1 cellular context compared by ENCODE assay signal in the genomic region with DNA sequence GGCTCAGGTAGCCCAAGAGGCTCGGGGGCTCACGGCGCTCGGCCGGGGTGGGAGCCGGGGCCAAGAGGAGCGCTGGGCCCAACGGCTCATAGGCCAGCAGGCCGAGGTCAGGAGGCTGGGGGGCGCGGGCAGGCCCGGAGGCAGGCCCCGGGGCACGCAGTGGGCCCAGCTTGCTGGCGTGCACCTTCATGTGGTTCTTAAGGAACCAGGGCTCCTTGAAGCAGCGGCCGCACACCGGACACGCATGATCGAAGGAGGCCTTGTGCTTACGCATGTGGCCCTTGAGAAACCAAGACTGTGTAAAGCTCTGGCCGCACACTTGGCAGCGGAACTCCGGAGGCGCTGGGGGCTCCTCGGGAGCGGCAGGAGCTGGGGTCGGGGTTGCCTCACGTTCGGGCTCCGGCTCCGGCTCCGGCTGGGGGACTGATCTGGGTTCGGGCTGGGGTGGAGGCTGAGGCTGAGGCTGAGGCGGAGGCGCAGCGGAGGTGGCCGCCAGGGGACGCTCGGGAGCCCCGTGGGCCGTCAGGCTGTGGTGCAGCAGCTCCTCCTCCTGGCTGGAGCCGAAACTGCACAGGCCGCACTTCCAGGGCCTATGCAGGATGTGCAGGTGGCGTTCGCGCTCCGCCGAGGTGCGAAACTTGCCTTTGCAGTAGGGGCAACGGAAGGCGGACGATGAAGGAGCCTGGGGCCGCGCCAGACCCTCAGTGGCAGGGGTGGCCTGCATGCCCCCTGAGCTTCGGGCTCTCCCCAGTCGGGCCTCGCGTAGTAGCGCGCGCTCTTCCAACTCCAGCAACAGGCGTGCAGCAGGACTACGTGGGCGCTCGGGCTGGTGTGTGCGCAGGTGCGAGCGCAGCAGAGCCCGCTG.
TF ChIP-seq lines count a peak whose summit lies in the region.

No MANE protein-coding gene starts in this region.

TF ChIP-seq in HepG2, 621 proteins besides CTCF, POLR2A, EP300 and RAD21 (continued from another document and continues in another):
- TF ChIP-seq, protein P1, sequence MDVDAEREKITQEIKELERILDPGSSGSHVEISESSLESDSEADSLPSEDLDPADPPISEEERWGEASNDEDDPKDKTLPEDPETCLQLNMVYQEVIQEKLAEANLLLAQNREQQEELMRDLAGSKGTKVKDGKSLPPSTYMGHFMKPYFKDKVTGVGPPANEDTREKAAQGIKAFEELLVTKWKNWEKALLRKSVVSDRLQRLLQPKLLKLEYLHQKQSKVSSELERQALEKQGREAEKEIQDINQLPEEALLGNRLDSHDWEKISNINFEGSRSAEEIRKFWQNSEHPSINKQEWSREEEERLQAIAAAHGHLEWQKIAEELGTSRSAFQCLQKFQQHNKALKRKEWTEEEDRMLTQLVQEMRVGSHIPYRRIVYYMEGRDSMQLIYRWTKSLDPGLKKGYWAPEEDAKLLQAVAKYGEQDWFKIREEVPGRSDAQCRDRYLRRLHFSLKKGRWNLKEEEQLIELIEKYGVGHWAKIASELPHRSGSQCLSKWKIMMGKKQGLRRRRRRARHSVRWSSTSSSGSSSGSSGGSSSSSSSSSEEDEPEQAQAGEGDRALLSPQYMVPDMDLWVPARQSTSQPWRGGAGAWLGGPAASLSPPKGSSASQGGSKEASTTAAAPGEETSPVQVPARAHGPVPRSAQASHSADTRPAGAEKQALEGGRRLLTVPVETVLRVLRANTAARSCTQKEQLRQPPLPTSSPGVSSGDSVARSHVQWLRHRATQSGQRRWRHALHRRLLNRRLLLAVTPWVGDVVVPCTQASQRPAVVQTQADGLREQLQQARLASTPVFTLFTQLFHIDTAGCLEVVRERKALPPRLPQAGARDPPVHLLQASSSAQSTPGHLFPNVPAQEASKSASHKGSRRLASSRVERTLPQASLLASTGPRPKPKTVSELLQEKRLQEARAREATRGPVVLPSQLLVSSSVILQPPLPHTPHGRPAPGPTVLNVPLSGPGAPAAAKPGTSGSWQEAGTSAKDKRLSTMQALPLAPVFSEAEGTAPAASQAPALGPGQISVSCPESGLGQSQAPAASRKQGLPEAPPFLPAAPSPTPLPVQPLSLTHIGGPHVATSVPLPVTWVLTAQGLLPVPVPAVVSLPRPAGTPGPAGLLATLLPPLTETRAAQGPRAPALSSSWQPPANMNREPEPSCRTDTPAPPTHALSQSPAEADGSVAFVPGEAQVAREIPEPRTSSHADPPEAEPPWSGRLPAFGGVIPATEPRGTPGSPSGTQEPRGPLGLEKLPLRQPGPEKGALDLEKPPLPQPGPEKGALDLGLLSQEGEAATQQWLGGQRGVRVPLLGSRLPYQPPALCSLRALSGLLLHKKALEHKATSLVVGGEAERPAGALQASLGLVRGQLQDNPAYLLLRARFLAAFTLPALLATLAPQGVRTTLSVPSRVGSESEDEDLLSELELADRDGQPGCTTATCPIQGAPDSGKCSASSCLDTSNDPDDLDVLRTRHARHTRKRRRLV (CRISPR knock-in tag; IDR thresholded peaks at IDR 0.05) = no peak
- no peak; the same call in 1 of the 2 replicates for TF ChIP-seq POLR2G (IDR thresholded peaks at IDR 0.05; ENCODE audit: low read depth, low read length)
- no peak for TF ChIP-seq FOXP1 (IDR thresholded peaks at IDR 0.05)
- TF ChIP-seq FOXP1 (CRISPR knock-in tag; IDR thresholded peaks at IDR 0.05) = 0 out of 2 replicates have a peak, but pooled peaks have one; percentile 25
- TF ChIP-seq, protein P2, sequence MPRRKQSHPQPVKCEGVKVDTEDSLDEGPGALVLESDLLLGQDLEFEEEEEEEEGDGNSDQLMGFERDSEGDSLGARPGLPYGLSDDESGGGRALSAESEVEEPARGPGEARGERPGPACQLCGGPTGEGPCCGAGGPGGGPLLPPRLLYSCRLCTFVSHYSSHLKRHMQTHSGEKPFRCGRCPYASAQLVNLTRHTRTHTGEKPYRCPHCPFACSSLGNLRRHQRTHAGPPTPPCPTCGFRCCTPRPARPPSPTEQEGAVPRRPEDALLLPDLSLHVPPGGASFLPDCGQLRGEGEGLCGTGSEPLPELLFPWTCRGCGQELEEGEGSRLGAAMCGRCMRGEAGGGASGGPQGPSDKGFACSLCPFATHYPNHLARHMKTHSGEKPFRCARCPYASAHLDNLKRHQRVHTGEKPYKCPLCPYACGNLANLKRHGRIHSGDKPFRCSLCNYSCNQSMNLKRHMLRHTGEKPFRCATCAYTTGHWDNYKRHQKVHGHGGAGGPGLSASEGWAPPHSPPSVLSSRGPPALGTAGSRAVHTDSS (CRISPR knock-in tag; conservative IDR thresholded peaks at IDR 0.05) = no peak
- peak; percentile 98 for TF ChIP-seq SMAD1 (CRISPR knock-in tag; IDR thresholded peaks at IDR 0.05; ENCODE audit: borderline replicate concordance, low read depth)
- peak; percentile 87 for TF ChIP-seq MEF2D (CRISPR knock-in tag; IDR thresholded peaks at IDR 0.05)
- no peak for TF ChIP-seq FOXA1 (IDR thresholded peaks at IDR 0.05)
- peak; percentile 62 for TF ChIP-seq FOXA1 (CRISPR knock-in tag; IDR thresholded peaks at IDR 0.05)
- TF ChIP-seq, protein P3, sequence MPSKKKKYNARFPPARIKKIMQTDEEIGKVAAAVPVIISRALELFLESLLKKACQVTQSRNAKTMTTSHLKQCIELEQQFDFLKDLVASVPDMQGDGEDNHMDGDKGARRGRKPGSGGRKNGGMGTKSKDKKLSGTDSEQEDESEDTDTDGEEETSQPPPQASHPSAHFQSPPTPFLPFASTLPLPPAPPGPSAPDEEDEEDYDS (CRISPR knock-in tag; IDR thresholded peaks at IDR 0.05) = peak; percentile 68
- TF ChIP-seq, protein P4, sequence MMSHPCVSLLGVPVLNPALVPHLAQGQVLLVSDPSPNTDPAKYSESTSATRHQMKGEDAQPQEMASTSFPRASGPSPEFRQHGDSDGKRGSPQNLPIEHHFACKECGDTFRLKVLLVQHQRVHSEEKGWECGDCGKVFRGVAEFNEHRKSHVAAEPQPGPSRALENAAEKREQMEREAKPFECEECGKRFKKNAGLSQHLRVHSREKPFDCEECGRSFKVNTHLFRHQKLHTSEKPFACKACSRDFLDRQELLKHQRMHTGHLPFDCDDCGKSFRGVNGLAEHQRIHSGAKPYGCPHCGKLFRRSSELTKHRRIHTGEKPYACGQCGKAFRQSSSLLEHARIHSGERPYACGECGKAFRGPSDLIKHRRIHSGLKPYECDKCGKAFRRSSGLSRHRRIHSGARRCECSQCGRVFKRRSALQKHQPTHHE (CRISPR knock-in tag; IDR thresholded peaks at IDR 0.05; ENCODE audit: borderline replicate concordance) = no peak
- TF ChIP-seq ZNF10 (CRISPR knock-in tag; IDR thresholded peaks at IDR 0.05; ENCODE audit: borderline replicate concordance, low read depth) = no peak
- TF ChIP-seq, protein P5, sequence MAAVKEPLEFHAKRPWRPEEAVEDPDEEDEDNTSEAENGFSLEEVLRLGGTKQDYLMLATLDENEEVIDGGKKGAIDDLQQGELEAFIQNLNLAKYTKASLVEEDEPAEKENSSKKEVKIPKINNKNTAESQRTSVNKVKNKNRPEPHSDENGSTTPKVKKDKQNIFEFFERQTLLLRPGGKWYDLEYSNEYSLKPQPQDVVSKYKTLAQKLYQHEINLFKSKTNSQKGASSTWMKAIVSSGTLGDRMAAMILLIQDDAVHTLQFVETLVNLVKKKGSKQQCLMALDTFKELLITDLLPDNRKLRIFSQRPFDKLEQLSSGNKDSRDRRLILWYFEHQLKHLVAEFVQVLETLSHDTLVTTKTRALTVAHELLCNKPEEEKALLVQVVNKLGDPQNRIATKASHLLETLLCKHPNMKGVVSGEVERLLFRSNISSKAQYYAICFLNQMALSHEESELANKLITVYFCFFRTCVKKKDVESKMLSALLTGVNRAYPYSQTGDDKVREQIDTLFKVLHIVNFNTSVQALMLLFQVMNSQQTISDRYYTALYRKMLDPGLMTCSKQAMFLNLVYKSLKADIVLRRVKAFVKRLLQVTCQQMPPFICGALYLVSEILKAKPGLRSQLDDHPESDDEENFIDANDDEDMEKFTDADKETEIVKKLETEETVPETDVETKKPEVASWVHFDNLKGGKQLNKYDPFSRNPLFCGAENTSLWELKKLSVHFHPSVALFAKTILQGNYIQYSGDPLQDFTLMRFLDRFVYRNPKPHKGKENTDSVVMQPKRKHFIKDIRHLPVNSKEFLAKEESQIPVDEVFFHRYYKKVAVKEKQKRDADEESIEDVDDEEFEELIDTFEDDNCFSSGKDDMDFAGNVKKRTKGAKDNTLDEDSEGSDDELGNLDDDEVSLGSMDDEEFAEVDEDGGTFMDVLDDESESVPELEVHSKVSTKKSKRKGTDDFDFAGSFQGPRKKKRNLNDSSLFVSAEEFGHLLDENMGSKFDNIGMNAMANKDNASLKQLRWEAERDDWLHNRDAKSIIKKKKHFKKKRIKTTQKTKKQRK (IDR thresholded peaks at IDR 0.05; ENCODE audit: low read length) = no peak
- TF ChIP-seq, protein P6, sequence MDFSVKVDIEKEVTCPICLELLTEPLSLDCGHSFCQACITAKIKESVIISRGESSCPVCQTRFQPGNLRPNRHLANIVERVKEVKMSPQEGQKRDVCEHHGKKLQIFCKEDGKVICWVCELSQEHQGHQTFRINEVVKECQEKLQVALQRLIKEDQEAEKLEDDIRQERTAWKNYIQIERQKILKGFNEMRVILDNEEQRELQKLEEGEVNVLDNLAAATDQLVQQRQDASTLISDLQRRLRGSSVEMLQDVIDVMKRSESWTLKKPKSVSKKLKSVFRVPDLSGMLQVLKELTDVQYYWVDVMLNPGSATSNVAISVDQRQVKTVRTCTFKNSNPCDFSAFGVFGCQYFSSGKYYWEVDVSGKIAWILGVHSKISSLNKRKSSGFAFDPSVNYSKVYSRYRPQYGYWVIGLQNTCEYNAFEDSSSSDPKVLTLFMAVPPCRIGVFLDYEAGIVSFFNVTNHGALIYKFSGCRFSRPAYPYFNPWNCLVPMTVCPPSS (IDR thresholded peaks at IDR 0.05) = no peak
- no peak for TF ChIP-seq MAFG (CRISPR knock-in tag; IDR thresholded peaks at IDR 0.05)
- TF ChIP-seq, protein P7, sequence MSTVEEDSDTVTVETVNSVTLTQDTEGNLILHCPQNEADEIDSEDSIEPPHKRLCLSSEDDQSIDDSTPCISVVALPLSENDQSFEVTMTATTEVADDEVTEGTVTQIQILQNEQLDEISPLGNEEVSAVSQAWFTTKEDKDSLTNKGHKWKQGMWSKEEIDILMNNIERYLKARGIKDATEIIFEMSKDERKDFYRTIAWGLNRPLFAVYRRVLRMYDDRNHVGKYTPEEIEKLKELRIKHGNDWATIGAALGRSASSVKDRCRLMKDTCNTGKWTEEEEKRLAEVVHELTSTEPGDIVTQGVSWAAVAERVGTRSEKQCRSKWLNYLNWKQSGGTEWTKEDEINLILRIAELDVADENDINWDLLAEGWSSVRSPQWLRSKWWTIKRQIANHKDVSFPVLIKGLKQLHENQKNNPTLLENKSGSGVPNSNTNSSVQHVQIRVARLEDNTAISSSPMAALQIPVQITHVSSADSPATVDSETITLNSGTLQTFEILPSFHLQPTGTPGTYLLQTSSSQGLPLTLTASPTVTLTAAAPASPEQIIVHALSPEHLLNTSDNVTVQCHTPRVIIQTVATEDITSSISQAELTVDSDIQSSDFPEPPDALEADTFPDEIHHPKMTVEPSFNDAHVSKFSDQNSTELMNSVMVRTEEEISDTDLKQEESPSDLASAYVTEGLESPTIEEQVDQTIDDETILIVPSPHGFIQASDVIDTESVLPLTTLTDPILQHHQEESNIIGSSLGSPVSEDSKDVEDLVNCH (CRISPR knock-in tag; IDR thresholded peaks at IDR 0.05) = no peak
- no peak for TF ChIP-seq ZSCAN22 (CRISPR knock-in tag; IDR thresholded peaks at IDR 0.05)
- TF ChIP-seq ZNF256 (CRISPR knock-in tag; conservative IDR thresholded peaks at IDR 0.05) = no peak
- TF ChIP-seq ZNF776 (CRISPR knock-in tag; IDR thresholded peaks at IDR 0.05) = 0 out of 2 replicates have a peak, but pooled peaks have one; percentile 40
- TF ChIP-seq, protein P8, sequence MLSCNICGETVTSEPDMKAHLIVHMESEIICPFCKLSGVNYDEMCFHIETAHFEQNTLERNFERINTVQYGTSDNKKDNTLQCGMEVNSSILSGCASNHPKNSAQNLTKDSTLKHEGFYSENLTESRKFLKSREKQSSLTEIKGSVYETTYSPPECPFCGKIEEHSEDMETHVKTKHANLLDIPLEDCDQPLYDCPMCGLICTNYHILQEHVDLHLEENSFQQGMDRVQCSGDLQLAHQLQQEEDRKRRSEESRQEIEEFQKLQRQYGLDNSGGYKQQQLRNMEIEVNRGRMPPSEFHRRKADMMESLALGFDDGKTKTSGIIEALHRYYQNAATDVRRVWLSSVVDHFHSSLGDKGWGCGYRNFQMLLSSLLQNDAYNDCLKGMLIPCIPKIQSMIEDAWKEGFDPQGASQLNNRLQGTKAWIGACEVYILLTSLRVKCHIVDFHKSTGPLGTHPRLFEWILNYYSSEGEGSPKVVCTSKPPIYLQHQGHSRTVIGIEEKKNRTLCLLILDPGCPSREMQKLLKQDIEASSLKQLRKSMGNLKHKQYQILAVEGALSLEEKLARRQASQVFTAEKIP (CRISPR knock-in tag; IDR thresholded peaks at IDR 0.05; ENCODE audit: borderline replicate concordance) = no peak
- TF ChIP-seq, protein P9, sequence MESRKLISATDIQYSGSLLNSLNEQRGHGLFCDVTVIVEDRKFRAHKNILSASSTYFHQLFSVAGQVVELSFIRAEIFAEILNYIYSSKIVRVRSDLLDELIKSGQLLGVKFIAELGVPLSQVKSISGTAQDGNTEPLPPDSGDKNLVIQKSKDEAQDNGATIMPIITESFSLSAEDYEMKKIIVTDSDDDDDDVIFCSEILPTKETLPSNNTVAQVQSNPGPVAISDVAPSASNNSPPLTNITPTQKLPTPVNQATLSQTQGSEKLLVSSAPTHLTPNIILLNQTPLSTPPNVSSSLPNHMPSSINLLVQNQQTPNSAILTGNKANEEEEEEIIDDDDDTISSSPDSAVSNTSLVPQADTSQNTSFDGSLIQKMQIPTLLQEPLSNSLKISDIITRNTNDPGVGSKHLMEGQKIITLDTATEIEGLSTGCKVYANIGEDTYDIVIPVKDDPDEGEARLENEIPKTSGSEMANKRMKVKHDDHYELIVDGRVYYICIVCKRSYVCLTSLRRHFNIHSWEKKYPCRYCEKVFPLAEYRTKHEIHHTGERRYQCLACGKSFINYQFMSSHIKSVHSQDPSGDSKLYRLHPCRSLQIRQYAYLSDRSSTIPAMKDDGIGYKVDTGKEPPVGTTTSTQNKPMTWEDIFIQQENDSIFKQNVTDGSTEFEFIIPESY (CRISPR knock-in tag; IDR thresholded peaks at IDR 0.05) = peak; percentile 100
- TF ChIP-seq HNF4G (IDR thresholded peaks at IDR 0.05; ENCODE audit: borderline replicate concordance, low read depth, low read length) = no peak
- TF ChIP-seq HNF4G (CRISPR knock-in tag; IDR thresholded peaks at IDR 0.05; ENCODE audit: borderline replicate concordance, low read depth) = peak; percentile 86; the same call in 1 of the 2 replicates
- peak; percentile 41; the same call in 1 of the 2 replicates for TF ChIP-seq MAZ (IDR thresholded peaks at IDR 0.05; ENCODE audit: borderline replicate concordance, low read depth, low read length)
- peak; percentile 98 for TF ChIP-seq MAZ (CRISPR knock-in tag; IDR thresholded peaks at IDR 0.05; ENCODE audit: low read depth)
- TF ChIP-seq ZMYM4 (CRISPR knock-in tag; IDR thresholded peaks at IDR 0.05) = peak; percentile 95
- no peak; the same call in 1 of the 2 replicates for TF ChIP-seq ZNF672 (CRISPR knock-in tag; IDR thresholded peaks at IDR 0.05)
- TF ChIP-seq, protein P10, sequence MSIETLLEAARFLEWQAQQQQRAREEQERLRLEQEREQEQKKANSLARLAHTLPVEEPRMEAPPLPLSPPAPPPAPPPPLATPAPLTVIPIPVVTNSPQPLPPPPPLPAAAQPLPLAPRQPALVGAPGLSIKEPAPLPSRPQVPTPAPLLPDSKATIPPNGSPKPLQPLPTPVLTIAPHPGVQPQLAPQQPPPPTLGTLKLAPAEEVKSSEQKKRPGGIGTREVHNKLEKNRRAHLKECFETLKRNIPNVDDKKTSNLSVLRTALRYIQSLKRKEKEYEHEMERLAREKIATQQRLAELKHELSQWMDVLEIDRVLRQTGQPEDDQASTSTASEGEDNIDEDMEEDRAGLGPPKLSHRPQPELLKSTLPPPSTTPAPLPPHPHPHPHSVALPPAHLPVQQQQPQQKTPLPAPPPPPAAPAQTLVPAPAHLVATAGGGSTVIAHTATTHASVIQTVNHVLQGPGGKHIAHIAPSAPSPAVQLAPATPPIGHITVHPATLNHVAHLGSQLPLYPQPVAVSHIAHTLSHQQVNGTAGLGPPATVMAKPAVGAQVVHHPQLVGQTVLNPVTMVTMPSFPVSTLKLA (IDR thresholded peaks at IDR 0.05) = no peak
- TF ChIP-seq ZNF577 (CRISPR knock-in tag; IDR thresholded peaks at IDR 0.05; ENCODE audit: borderline replicate concordance, low read depth) = no peak
- peak; percentile 84; the same call in 1 of the 2 replicates for TF ChIP-seq MAF1 (CRISPR knock-in tag; IDR thresholded peaks at IDR 0.05; ENCODE audit: borderline replicate concordance)
